Comparison of ENCODE assay signal across 8 cellular contexts in genomic region chr7:140653319-140654108, GRCh38. TPM values are rescaled to one million over a fixed set of nuclear protein-coding genes. Genes with fewer than 3 reads are reported as not detected.
A peak's percentile ranks its signal among the peaks of the same experiment; 100 is the strongest.
DNase-seq lines count a peak whose midpoint lies in the region; ATAC-seq and TF ChIP-seq lines count a peak whose summit lies in the region.

No MANE protein-coding gene starts in this region.

- no peak for TF ChIP-seq POLR2A in erythroblast (IDR thresholded peaks at IDR 0.05; ENCODE audit: low read length)

- no peak overlapping the region for H3K27ac Mint-ChIP-seq in activated naive CD4-positive, alpha-beta T cell treated with anti-CD3 and anti-CD28 coated beads for 36 hours
- no peak overlapping the region for H3K27ac Mint-ChIP-seq in T-helper 17 cell

- H3K4me1 Mint-ChIP-seq in activated naive CD4-positive, alpha-beta T cell treated with anti-CD3 and anti-CD28 coated beads for 36 hours (ENCODE audit: low read depth), result peaks cover 15% of the 10 kb centered on the region
- peaks cover 24% of the 10 kb centered on the region for H3K4me1 Mint-ChIP-seq in T-helper 17 cell

- H3K4me3 Mint-ChIP-seq in activated naive CD4-positive, alpha-beta T cell treated with anti-CD3 and anti-CD28 coated beads for 36 hours, result no peak overlapping the region
- H3K4me3 Mint-ChIP-seq in T-helper 17 cell, result no peak overlapping the region

- no peaks in the 10 kb centered on the region for H3K9me3 Mint-ChIP-seq in activated naive CD4-positive, alpha-beta T cell treated with anti-CD3 and anti-CD28 coated beads for 36 hours

- peak; percentile 30 for DNase-seq in activated naive CD4-positive, alpha-beta T cell treated with anti-CD3 and anti-CD28 coated beads for 36 hours
- DNase-seq in activated naive CD4-positive, alpha-beta T cell (lab: John Stamatoyannopoulos, UW), result no peak
- DNase-seq in NCI-H146 treated with DMSO at 0.1 percent for 48 hours (lab: John Stamatoyannopoulos, UW; ENCODE audit: unreplicated experiment), result peak; percentile 57
- DNase-seq in T-helper 17 cell, result no peak
- DNase-seq in erythroblast (lab: John Stamatoyannopoulos, UW), result peak; percentile 37 to 73
- peak; percentile 88 for DNase-seq in myocyte (ENCODE audit: low read depth)

- H3K9me3 ChIP-seq in T-helper 17 cell (ENCODE audit: control insufficient read depth, low read length, poor library complexity, severe bottlenecking), result no peaks in the 10 kb centered on the region

- intact Hi-C loops in activated naive CD4-positive, alpha-beta T cell treated with anti-CD3 and anti-CD28 coated beads for 36 hours (cut with micrococcal nuclease), result loop anchor here (1.0 kb wide), 2 partner anchors 135 to 178 kb away; no protein-coding TSS in a partner anchor

- CTCF ChIA-PET in activated naive CD4-positive, alpha-beta T cell treated with anti-CD3 and anti-CD28 coated beads for 36 hours (lab: Charles Lee), result interaction anchor here (0.6 to 3.1 kb wide), 22 partner anchors 9 to 415 kb away, joined by 3 to 30 read pairs (median 4); partner anchors contain the start of gene DENND2A

- peak; percentile 42 for ATAC-seq in T-helper 17 cell
- ATAC-seq in HG02642 (IDR thresholded peaks at IDR 0.05; ENCODE audit: poor library complexity, unreplicated experiment), result no peak
- ATAC-seq in GM18502 (IDR thresholded peaks at IDR 0.05; ENCODE audit: poor library complexity, unreplicated experiment), result no peak

- no peaks in the 10 kb centered on the region for H3K36me3 Mint-ChIP-seq in activated naive CD4-positive, alpha-beta T cell treated with anti-CD3 and anti-CD28 coated beads for 36 hours (ENCODE audit: low read depth)
- H3K36me3 Mint-ChIP-seq in T-helper 17 cell (ENCODE audit: low read depth), result peaks cover 9% of the 10 kb centered on the region

- peaks cover 2% of the 10 kb centered on the region for H3K27me3 Mint-ChIP-seq in activated naive CD4-positive, alpha-beta T cell treated with anti-CD3 and anti-CD28 coated beads for 36 hours (ENCODE audit: low read depth)
- H3K27me3 Mint-ChIP-seq in T-helper 17 cell, result peaks cover 71% of the 10 kb centered on the region

RNA-seq across cellular contexts. Expression of gene DENND2A, which starts 12.9 kb away (rescaled TPM):
- not detected for total RNA-seq in activated naive CD4-positive, alpha-beta T cell treated with anti-CD3 and anti-CD28 coated beads for 36 hours
- total RNA-seq in T-helper 17 cell (not detected), myocyte (0.05 and 0.21 TPM in 2 replicates)
- 0.06 TPM for polyA plus RNA-seq in myocyte (2012)

RNA-seq across cellular contexts. Expression of gene ADCK2, which starts 19.2 kb away (rescaled TPM):
- 10 to 100 TPM; 22.1 TPM for total RNA-seq in activated naive CD4-positive, alpha-beta T cell treated with anti-CD3 and anti-CD28 coated beads for 36 hours
- total RNA-seq in T-helper 17 cell (10 to 100 TPM; 12.7 to 17.9 TPM), myocyte (14.4 and 16.0 TPM in 2 replicates)
- 14.8 TPM for polyA plus RNA-seq in myocyte (2012)

RNA-seq across cellular contexts. Expression of gene NDUFB2, which starts 43.0 kb away (rescaled TPM):
- 100 to 1,000 TPM; 167 to 179 TPM for total RNA-seq in activated naive CD4-positive, alpha-beta T cell treated with anti-CD3 and anti-CD28 coated beads for 36 hours
- total RNA-seq in T-helper 17 cell (100 to 1,000 TPM in 1 of 2 donors, 10 to 100 TPM in 1; 92.5 to 109 TPM), myocyte (388 and 434 TPM in 2 replicates)
- 534 TPM for polyA plus RNA-seq in myocyte (2012)

Comparison
In these comparisons a context has a peak if more than half of its experiments do, and no peak if none do; other contexts are left out.
1. DNase-seq: peak in activated naive CD4-positive, alpha-beta T cell treated with anti-CD3 and anti-CD28 coated beads for 36 hours (single experiment), NCI-H146 treated with DMSO at 0.1 percent for 48 hours (single experiment), erythroblast (2 of 2) and myocyte (single experiment); none in activated naive CD4-positive, alpha-beta T cell (0 of 4) and T-helper 17 cell (0 of 3).